In the genomic region with DNA sequence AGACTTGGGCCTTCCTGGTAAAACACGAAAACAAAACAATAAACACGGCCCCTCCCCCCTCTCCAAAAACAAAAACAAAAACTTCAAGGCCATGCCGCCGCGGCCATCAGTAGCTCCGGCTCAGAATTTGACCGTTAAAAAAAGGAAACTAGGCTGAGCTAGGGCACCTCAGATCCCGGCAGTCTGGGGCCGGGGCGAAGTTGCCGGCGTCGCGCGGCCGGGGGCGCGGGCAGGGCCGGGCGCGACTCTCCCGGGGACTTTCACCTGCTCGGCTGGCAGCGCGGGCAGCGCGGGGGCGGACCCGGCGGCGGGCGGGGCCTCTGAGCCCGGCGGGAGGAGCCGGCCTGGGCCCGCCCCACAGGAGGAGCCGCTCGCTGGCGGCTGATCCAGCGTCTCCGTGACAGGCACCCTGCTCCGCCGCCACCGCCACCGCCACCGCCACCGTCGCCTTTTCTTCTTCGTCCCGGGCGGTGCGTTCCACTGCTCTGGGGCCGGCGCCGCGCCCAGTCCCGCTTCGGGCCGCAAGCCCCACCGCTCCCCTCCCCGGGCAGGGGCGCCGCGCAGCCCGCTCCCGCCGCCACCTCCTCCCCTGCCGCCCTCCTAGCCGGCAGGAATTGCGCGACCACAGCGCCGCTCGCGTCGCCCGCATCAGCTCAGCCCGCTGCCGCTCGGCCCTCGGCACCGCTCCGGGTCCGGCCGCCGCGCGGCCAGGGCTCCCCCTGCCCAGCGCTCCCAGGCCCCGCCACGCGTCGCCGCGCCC, we compare ENCODE assay signal across 8 cellular contexts. TPM values are rescaled to one million over a fixed set of nuclear protein-coding genes. Genes with fewer than 3 reads are reported as not detected.
A peak's percentile ranks its signal among the peaks of the same experiment; 100 is the strongest.
DNase-seq lines count a peak whose midpoint lies in the region; ATAC-seq and TF ChIP-seq lines count a peak whose summit lies in the region.

Gene NOS1AP (plus strand): TSS at position 358 of the 760 bp plus-strand sequence. CDS start 487 bp downstream, outside the sequence.

- H3K9me3 Mint-ChIP-seq in CD4-positive, CD25-positive, alpha-beta regulatory T cell = peaks cover 0 to 4% (median 0%) of the 10 kb centered on the region in 7 donors

- H3K9me3 ChIP-seq in CD4-positive, CD25-positive, alpha-beta regulatory T cell (ENCODE audit: control insufficient read depth in 2 of 2, low read length in 2 of 2) = no peaks in the 10 kb centered on the region
- H3K9me3 ChIP-seq in mucosa of stomach (ENCODE audit: control insufficient read depth, low read length) = no peaks in the 10 kb centered on the region

- TF ChIP-seq CTCF in epithelial cell of esophagus (IDR thresholded peaks at IDR 0.05; ENCODE audit: insufficient read depth, low read depth, low read length, missing control alignments) = no peak

- peak within 1 kb of the TSS; percentile 80 to 87 (median 80) for H3K4me3 Mint-ChIP-seq in CD4-positive, CD25-positive, alpha-beta regulatory T cell

- peak within 1 kb of the TSS; percentile 76 for H3K9ac ChIP-seq in mucosa of stomach (ENCODE audit: low read length)

- H3K4me1 ChIP-seq in CD4-positive, CD25-positive, alpha-beta regulatory T cell (ENCODE audit: control insufficient read depth, insufficient read depth, low read length, poor library complexity, severe bottlenecking) = peaks cover 16% of the 10 kb centered on the region
- H3K4me1 ChIP-seq in mucosa of stomach (ENCODE audit: control insufficient read depth, insufficient read depth, low read length) = peaks cover 27% of the 10 kb centered on the region

- H3K4me3 ChIP-seq in CD4-positive, CD25-positive, alpha-beta regulatory T cell (ENCODE audit: low read depth, low read length) = peak within 1 kb of the TSS; percentile 44
- H3K4me3 ChIP-seq in epithelial cell of esophagus (ENCODE audit: low read length) (peak within 1 kb of the TSS; percentile 41), mucosa of stomach (ENCODE audit: low read length) (peak within 1 kb of the TSS; percentile 60)

- peak; percentile 94 for ATAC-seq in CD4-positive, CD25-positive, alpha-beta regulatory T cell (ENCODE audit: low read depth in 2 of 2)
- ATAC-seq in GM19452 (IDR thresholded peaks at IDR 0.05; ENCODE audit: unreplicated experiment) = peak; percentile 98
- ATAC-seq in HG03521 (IDR thresholded peaks at IDR 0.05; ENCODE audit: unreplicated experiment) = peak; percentile 99

- H3K4me1 Mint-ChIP-seq in CD4-positive, CD25-positive, alpha-beta regulatory T cell = peaks cover 0 to 12% (median 6%) of the 10 kb centered on the region in 4 donors

- DNase-seq in CD4-positive, CD25-positive, alpha-beta regulatory T cell = peak; percentile 59 to 76 (median 65)
- peak; percentile 60 for DNase-seq in NOMO-1 treated with DMSO at 0.1 percent for 48 hours (lab: John Stamatoyannopoulos, UW; ENCODE audit: unreplicated experiment)
- DNase-seq in activated CD8-positive, alpha-beta memory T cell treated with anti-CD3 and anti-CD28 coated beads, Interleukin-2, amount 50 U/mL, for 4 hours = peak; percentile 79
- DNase-seq in epithelial cell of esophagus (ENCODE audit: low read depth) = peak; percentile 75
- DNase-seq in stimulated activated CD8-positive, alpha-beta memory T cell treated with anti-CD3 and anti-CD28 coated beads, Interleukin-4, amount 100 ng/mL, for 48 hours = peak; percentile 84

- H3K36me3 ChIP-seq in CD4-positive, CD25-positive, alpha-beta regulatory T cell (ENCODE audit: control insufficient read depth, insufficient read depth, low read length) = no peaks in the 10 kb centered on the region
- no peaks in the 10 kb centered on the region for H3K36me3 ChIP-seq in mucosa of stomach (ENCODE audit: control insufficient read depth, insufficient read depth, low read length)

- H3K27me3 Mint-ChIP-seq in CD4-positive, CD25-positive, alpha-beta regulatory T cell = peaks cover 65% of the 10 kb centered on the region

- peaks cover 47% of the 10 kb centered on the region for H3K27me3 ChIP-seq in CD4-positive, CD25-positive, alpha-beta regulatory T cell (ENCODE audit: control insufficient read depth, insufficient read depth, low read length)
- H3K27me3 ChIP-seq in mucosa of stomach (ENCODE audit: control insufficient read depth, insufficient read depth, low read length) = peaks cover 7% of the 10 kb centered on the region

- no peak within 1 kb of the TSS for H3K27ac Mint-ChIP-seq in CD4-positive, CD25-positive, alpha-beta regulatory T cell

- no peak within 1 kb of the TSS for H3K27ac ChIP-seq in CD4-positive, CD25-positive, alpha-beta regulatory T cell (ENCODE audit: insufficient read depth, low read length, poor library complexity, severe bottlenecking)

- H3K36me3 Mint-ChIP-seq in CD4-positive, CD25-positive, alpha-beta regulatory T cell = no peaks in the 10 kb centered on the region

RNA-seq across cellular contexts. Expression of gene NOS1AP, which starts in this region (rescaled TPM):
- not detected for total RNA-seq in CD4-positive, CD25-positive, alpha-beta regulatory T cell
- polyA plus RNA-seq in CD4-positive, CD25-positive, alpha-beta regulatory T cell = not detected

Comparison
In these comparisons a context has a peak if more than half of its experiments do, and no peak if none do; other contexts are left out.
1. Peak in DNase-seq, ATAC-seq and H3K4me3 ChIP-seq in CD4-positive, CD25-positive, alpha-beta regulatory T cell; RNA of the gene not detected or under 1 TPM.